In genomic region chr4:144374065-144374464, GRCh38 we compare ENCODE assay signal across 10 cellular contexts.
A peak's percentile ranks its signal among the peaks of the same experiment; 100 is the strongest.
DNase-seq lines count a peak whose midpoint lies in the region; ATAC-seq and TF ChIP-seq lines count a peak whose summit lies in the region.
"Had no signal": no experiment of that assay in that cellular context is flagged by ENCODE, and none has a peak within 500 bp of the region (broad histone marks: within the 10 kb centered on the region; RNA-seq: fewer than 3 reads in every experiment).

No MANE protein-coding gene starts in this region.

- no peaks in the 10 kb centered on the region for H3K4me1 Mint-ChIP-seq in T-helper 2 cell treated with Interferon-gamma antibody and Interleukin-4, amounts not matched to agents 5 μg/mL and 100 μg/mL, for 36 hours (ENCODE audit: low read depth)

- ATAC-seq in GM18858 (IDR thresholded peaks at IDR 0.05; ENCODE audit: unreplicated experiment) (peak; percentile 91), GM21423 (IDR thresholded peaks at IDR 0.05; ENCODE audit: unreplicated experiment) (peak; percentile 53), HG03103 (IDR thresholded peaks at IDR 0.05; ENCODE audit: low read depth, unreplicated experiment) (peak; percentile 83), foreskin keratinocyte (peak; percentile 12)
- ATAC-seq: left cardiac atrium had no signal

- H3K36me3 Mint-ChIP-seq in T-helper 2 cell treated with Interferon-gamma antibody and Interleukin-4, amounts not matched to agents 5 μg/mL and 100 μg/mL, for 36 hours (ENCODE audit: low read depth) = no peaks in the 10 kb centered on the region
- H3K36me3 Mint-ChIP-seq: activated CD4-positive, alpha-beta memory T cell treated with anti-CD3 and anti-CD28 coated beads for 36 hours had no signal

- H3K27ac ChIP-seq in foreskin keratinocyte = no peak overlapping the region

- H3K4me3 Mint-ChIP-seq in T-helper 2 cell treated with Interferon-gamma antibody and Interleukin-4, amounts not matched to agents 5 μg/mL and 100 μg/mL, for 36 hours = no peak overlapping the region
- H3K4me3 Mint-ChIP-seq: activated CD4-positive, alpha-beta memory T cell treated with anti-CD3 and anti-CD28 coated beads for 36 hours had no signal

- DNase-seq in foreskin keratinocyte (no peak), posterior vena cava (ENCODE audit: low spot score) (no peak), SHP77 (lab: John Stamatoyannopoulos, UW) (no peak)
- DNase-seq in T-helper 2 cell treated with Interferon-gamma antibody and Interleukin-4, amounts not matched to agents 5 μg/mL and 100 μg/mL, for 36 hours (ENCODE audit: low spot score) = no peak
- DNase-seq: activated CD4-positive, alpha-beta memory T cell treated with anti-CD3 and anti-CD28 coated beads for 36 hours; DND-41; left cardiac atrium had no signal

- H3K4me1 ChIP-seq in foreskin keratinocyte = no peaks in the 10 kb centered on the region

- no peak for TF ChIP-seq CTCF in foreskin keratinocyte (conservative IDR thresholded peaks at IDR 0.05)

- H3K27ac Mint-ChIP-seq in T-helper 2 cell treated with Interferon-gamma antibody and Interleukin-4, amounts not matched to agents 5 μg/mL and 100 μg/mL, for 36 hours = no peak overlapping the region
- H3K27ac Mint-ChIP-seq: activated CD4-positive, alpha-beta memory T cell treated with anti-CD3 and anti-CD28 coated beads for 36 hours had no signal

- peaks cover 47% of the 10 kb centered on the region for H3K27me3 ChIP-seq in foreskin keratinocyte

- no peaks in the 10 kb centered on the region for H3K9me3 Mint-ChIP-seq in T-helper 2 cell treated with Interferon-gamma antibody and Interleukin-4, amounts not matched to agents 5 μg/mL and 100 μg/mL, for 36 hours
- H3K9me3 Mint-ChIP-seq: activated CD4-positive, alpha-beta memory T cell treated with anti-CD3 and anti-CD28 coated beads for 36 hours had no signal

- peaks cover 2% of the 10 kb centered on the region for H3K27me3 Mint-ChIP-seq in T-helper 2 cell treated with Interferon-gamma antibody and Interleukin-4, amounts not matched to agents 5 μg/mL and 100 μg/mL, for 36 hours (ENCODE audit: low read depth)
- H3K27me3 Mint-ChIP-seq: activated CD4-positive, alpha-beta memory T cell treated with anti-CD3 and anti-CD28 coated beads for 36 hours had no signal

- intact Hi-C loops in posterior vena cava (cut with DNase I) = no loop called here

Comparison
In these comparisons a context has a peak if more than half of its experiments do, and no peak if none do; other contexts are left out.
1. ATAC-seq: peak in every context shown above with its lines; median percentile 91 in GM18858; 83 in HG03103; 53 in GM21423; 12 in foreskin keratinocyte.